Comparison of ENCODE assay signal across 9 cellular contexts in genomic region chr15:44726568-44727461, GRCh38. TPM values are rescaled to one million over a fixed set of nuclear protein-coding genes. Genes with fewer than 3 reads are reported as not detected.
DNase-seq lines count a peak whose midpoint lies in the region; ATAC-seq and TF ChIP-seq lines count a peak whose summit lies in the region.
"Had no signal": no experiment of that assay in that cellular context is flagged by ENCODE, and none has a peak within 500 bp of the region (broad histone marks: within the 10 kb centered on the region; RNA-seq: fewer than 3 reads in every experiment).

No MANE protein-coding gene starts in this region.

- H3K4me3 ChIP-seq in dorsolateral prefrontal cortex (peak overlapping the region in 2 of 59 donors; percentile 16 to 22), mucosa of descending colon (no peak overlapping the region), transverse colon (peak overlapping the region in 1 of 4 donors; percentile 4)

- DNase-seq in GF-D8 (lab: John Stamatoyannopoulos, UW): peak; percentile 72
- DNase-seq in LHCN-M2 (ENCODE audit: low read depth): peak; percentile 95
- DNase-seq in activated CD4-positive, alpha-beta T cell treated with anti-CD3 and anti-CD28 coated beads for 4 hours: peak; percentile 74
- DNase-seq in dorsolateral prefrontal cortex: no peak
- DNase-seq in mucosa of descending colon: peak in 1 of 3 donors; percentile 76
- peak; percentile 78 for DNase-seq in transverse colon
- DNase-seq in HEK293T (ENCODE audit: extremely low spot score): no peak

- H3K36me3 ChIP-seq in mucosa of descending colon (ENCODE audit: low read depth): peaks cover 6% of the 10 kb centered on the region
- H3K36me3 ChIP-seq in transverse colon: no peaks in the 10 kb centered on the region

- CTCF ChIA-PET in HEK293T (lab: Yijun Ruan, JAX): interaction anchor here (0.7 to 1.2 kb wide), 2 partner anchors 13 to 63 kb away, joined by 3 read pairs; no protein-coding TSS in a partner anchor

- intact Hi-C loops in dorsolateral prefrontal cortex (cut with DNase I): loop anchor here in 1 of 2 donors (5.0 kb wide), 1 partner anchor 65 kb away; the partner anchor contains the start of gene SPG11
- intact Hi-C loops in mucosa of descending colon (cut with DNase I, micrococcal nuclease): loop anchor here in 1 of 2 donors (5.0 kb wide), 1 partner anchor 65 kb away; the partner anchor contains the start of gene SPG11
- intact Hi-C loops in transverse colon (cut with DNase I; ENCODE audit: low total_unique reads): no loop called here

- 14 to 19% methylated on average over 5 of the region's 5 CpGs for WGBS in transverse colon (ENCODE audit: low coverage in 1 of 2), 2 donors

- in situ Hi-C loops in transverse colon (cut with MboI; ENCODE audit: low pct_ligation_motif_present in 1 of 4, low pct_unique_long_range_greater_than_20kb in 1 of 4, low sequenced_read_pairs in 3 of 4): no loop called here

- no peaks in the 10 kb centered on the region for H3K9me3 ChIP-seq in mucosa of descending colon
- no peaks in the 10 kb centered on the region for H3K9me3 ChIP-seq in transverse colon

- ATAC-seq in GM21619 (IDR thresholded peaks at IDR 0.05; ENCODE audit: unreplicated experiment) (peak; percentile 35), mucosa of descending colon (peak; percentile 64)

- H3K4me1 ChIP-seq in mucosa of descending colon (ENCODE audit: low read depth) (peaks cover 53% of the 10 kb centered on the region), transverse colon (peaks cover 12 to 57% (median 29%) of the 10 kb centered on the region in 4 donors)

- peak overlapping the region in 53 of 59 donors; percentile 2 to 100 (median 96) for H3K27ac ChIP-seq in dorsolateral prefrontal cortex
- H3K27ac ChIP-seq in transverse colon: peak overlapping the region; percentile 98 to 99 (median 98)

- TF ChIP-seq CTCF in dorsolateral prefrontal cortex (IDR thresholded peaks at IDR 0.05 in 54 of 56, conservative IDR thresholded peaks at IDR 0.05 in 2 of 56; ENCODE audit: low read depth in 1 of 56, partially characterized antibody in 56 of 56) (no peak), mucosa of descending colon (IDR thresholded peaks at IDR 0.05) (no peak), transverse colon (IDR thresholded peaks at IDR 0.05) (no peak)

- POLR2A ChIA-PET in HEK293T (lab: Yijun Ruan, JAX): interaction anchor here (0.7 to 4.4 kb wide), 5 partner anchors 9 to 297 kb away, joined by 3 to 75 read pairs (median 9); partner anchors contain the start of genes B2M, PATL2, SORD and SPG11

- no peak for TF ChIP-seq EP300 in transverse colon (IDR thresholded peaks at IDR 0.05; ENCODE audit: low read depth)

- H3K27me3 ChIP-seq in dorsolateral prefrontal cortex (no peaks in the 10 kb centered on the region), transverse colon (no peaks in the 10 kb centered on the region)

- TF ChIP-seq POLR2A in transverse colon (IDR thresholded peaks at IDR 0.05): peak; percentile 69

TF ChIP-seq in HEK293T, 16 proteins besides CTCF, POLR2A, EP300 and RAD21:
- no peak for TF ChIP-seq HDGF (IDR thresholded peaks at IDR 0.05; ENCODE audit: borderline replicate concordance)
- TF ChIP-seq SP1 (IDR thresholded peaks at IDR 0.05): no peak
- no peak for TF ChIP-seq CTBP1 (IDR thresholded peaks at IDR 0.05; ENCODE audit: borderline replicate concordance)
- TF ChIP-seq PKNOX1 (IDR thresholded peaks at IDR 0.05): no peak
- no peak for TF ChIP-seq ELF4 (IDR thresholded peaks at IDR 0.05)
- no peak for TF ChIP-seq FOXM1 (IDR thresholded peaks at IDR 0.05; ENCODE audit: borderline replicate concordance)
- no peak for TF ChIP-seq LEF1 (IDR thresholded peaks at IDR 0.05; ENCODE audit: borderline replicate concordance)
- TF ChIP-seq L3MBTL2 (conservative IDR thresholded peaks at IDR 0.05): no peak
- no peak for TF ChIP-seq FOXA1 (IDR thresholded peaks at IDR 0.05)
- TF ChIP-seq SUZ12 (IDR thresholded peaks at IDR 0.05): no peak
- no peak for TF ChIP-seq BHLHE40 (IDR thresholded peaks at IDR 0.05; ENCODE audit: borderline replicate concordance)
- TF ChIP-seq FOXK2 (IDR thresholded peaks at IDR 0.05): no peak
- no peak for TF ChIP-seq TARDBP (IDR thresholded peaks at IDR 0.05)
- TF ChIP-seq ARNT (IDR thresholded peaks at IDR 0.05): no peak
- no peak for TF ChIP-seq NFRKB (IDR thresholded peaks at IDR 0.05)
- no peak for TF ChIP-seq ZNF384 (IDR thresholded peaks at IDR 0.05)

RNA-seq across cellular contexts. Expression of gene TRIM69, which starts 9.5 kb away (rescaled TPM):
- total RNA-seq in LHCN-M2 (2014; rRNA removed): 12.0 and 15.7 TPM in 2 replicates
- polyA plus RNA-seq in LHCN-M2 (2012): 7.7 TPM
- 100 to 1,000 TPM in 1 of 120 experiments, 10 to 100 TPM in 119; 31.6 to 103 (median 60.3) TPM for total RNA-seq in dorsolateral prefrontal cortex
- 10 to 100 TPM; 20.8 to 41.9 (median 21.5) TPM for total RNA-seq in mucosa of descending colon
- 10 to 100 TPM in 3 of 4 donors, 1 to 10 TPM in 1; 5.6 to 17.3 (median 13.7) TPM for total RNA-seq in transverse colon

RNA-seq across cellular contexts. Expression of gene B2M, which starts 15.5 kb away (rescaled TPM):
- 1,643 and 2,330 TPM in 2 replicates for total RNA-seq in LHCN-M2 (2014; rRNA removed)
- 1,565 TPM for polyA plus RNA-seq in LHCN-M2 (2012)
- total RNA-seq in dorsolateral prefrontal cortex: 1,000 to 10,000 TPM in 4 of 120 experiments, 100 to 1,000 TPM in 116; 213 to 1,235 (median 449) TPM
- 1,000 to 10,000 TPM; 3,073 to 7,652 (median 5,579) TPM for total RNA-seq in mucosa of descending colon
- 1,000 to 10,000 TPM; 1,352 to 7,131 (median 5,706) TPM for total RNA-seq in transverse colon

RNA-seq across cellular contexts. Expression of gene PATL2, which starts 15.7 kb away (rescaled TPM):
- total RNA-seq in LHCN-M2 (2014; rRNA removed) (0.19 and 0.57 TPM in 2 replicates), dorsolateral prefrontal cortex (1 to 10 TPM in 67 of 120 experiments, under 1 TPM in 45, not detected in 8; 0.20 to 6.3 (median 1.2) TPM), mucosa of descending colon (1 to 10 TPM; 3.9 to 6.4 (median 4.4) TPM), transverse colon (10 to 100 TPM in 1 of 4 donors, 1 to 10 TPM in 3; 3.0 to 40.0 (median 4.4) TPM)
- 0.10 TPM for polyA plus RNA-seq in LHCN-M2 (2012)
- polyA plus RNA-seq: neural cell had no signal

Comparison
In these comparisons a context has a peak if more than half of its experiments do, and no peak if none do; other contexts are left out.
1. DNase-seq: peak in GF-D8 (single experiment), LHCN-M2 (single experiment), activated CD4-positive, alpha-beta T cell treated with anti-CD3 and anti-CD28 coated beads for 4 hours (2 of 2) and transverse colon (single experiment); none in dorsolateral prefrontal cortex (0 of 10) and HEK293T (single experiment).